Comparison of ENCODE assay signal across 2 cellular contexts in genomic region chr6:169501777-169502313, GRCh38.
TF ChIP-seq lines count a peak whose summit lies in the region.

No MANE protein-coding gene starts in this region.

TF ChIP-seq in SK-N-SH, 30 proteins besides CTCF, POLR2A, EP300 and RAD21 (continued from another document):
- no peak for TF ChIP-seq RXRA (IDR thresholded peaks at IDR 0.05; ENCODE audit: borderline replicate concordance, low read depth)
- no peak for TF ChIP-seq USF1 (IDR thresholded peaks at IDR 0.05; ENCODE audit: borderline replicate concordance, low read depth)
- no peak for TF ChIP-seq POLR2AphosphoS5 (IDR thresholded peaks at IDR 0.05; ENCODE audit: low read depth, low read length)
- TF ChIP-seq MXI1 (IDR thresholded peaks at IDR 0.05; ENCODE audit: low read depth, low read length) = no peak
- TF ChIP-seq FOXM1 (IDR thresholded peaks at IDR 0.05; ENCODE audit: low read depth) = no peak

TF ChIP-seq in SK-N-SH treated with all-trans-retinoic acid at 6 μM for 48 hours, 23 proteins besides CTCF, POLR2A, EP300 and RAD21 (continued from another document):
- TF ChIP-seq TSHZ2 (CRISPR knock-in tag; IDR thresholded peaks at IDR 0.05) (no peak), PPARA (CRISPR knock-in tag; IDR thresholded peaks at IDR 0.05; ENCODE audit: borderline replicate concordance) (no peak), ESRRG (CRISPR knock-in tag; IDR thresholded peaks at IDR 0.05) (no peak), POU6F1 (CRISPR knock-in tag; IDR thresholded peaks at IDR 0.05; ENCODE audit: borderline replicate concordance, low read depth) (no peak), CSDC2 (CRISPR knock-in tag; IDR thresholded peaks at IDR 0.05) (no peak), GLIS3 (CRISPR knock-in tag; IDR thresholded peaks at IDR 0.05) (no peak), ZFP30 (CRISPR knock-in tag; IDR thresholded peaks at IDR 0.05) (no peak), CREB5 (CRISPR knock-in tag; IDR thresholded peaks at IDR 0.05; ENCODE audit: low read depth) (no peak)
